In the genomic region with DNA sequence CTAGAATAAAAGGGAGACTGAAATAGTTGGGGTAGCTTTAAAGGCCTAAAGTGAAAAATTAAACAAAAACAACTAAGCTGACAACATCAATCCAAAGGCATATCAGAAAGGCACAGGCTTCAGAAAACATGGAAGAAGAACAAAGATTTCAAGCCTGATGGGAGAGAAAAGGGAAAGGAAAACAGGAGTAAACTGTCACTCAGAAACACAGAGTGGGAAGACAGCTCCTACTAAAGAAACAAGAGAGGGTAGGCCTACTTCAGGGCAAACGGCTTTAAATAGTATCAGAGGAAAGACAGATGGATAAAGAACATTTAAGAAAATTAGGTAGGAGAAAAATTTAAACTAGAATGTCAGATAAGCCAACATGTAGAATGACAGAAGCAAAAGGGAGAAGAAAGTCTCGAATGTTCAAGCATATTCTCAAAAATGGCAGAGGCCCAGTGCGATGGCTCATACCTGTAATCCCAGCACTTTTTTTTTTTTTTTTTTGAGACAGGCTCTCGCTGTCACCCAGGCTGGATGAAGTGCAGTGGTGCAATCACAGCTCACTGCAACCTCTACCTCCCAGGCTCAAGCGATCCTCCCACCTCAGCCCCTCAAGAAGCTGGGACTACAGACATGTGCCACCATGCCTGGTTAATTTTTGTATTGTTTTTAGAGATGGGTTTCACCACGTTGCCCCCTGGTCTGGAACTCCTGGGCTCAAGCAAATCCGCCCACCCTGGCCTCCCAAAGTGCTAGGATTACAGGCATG, we compare ENCODE assay signal across 14 cellular contexts. TPM values are rescaled to one million over a fixed set of nuclear protein-coding genes. Genes with fewer than 3 reads are reported as not detected.
A peak's percentile ranks its signal among the peaks of the same experiment; 100 is the strongest.
DNase-seq lines count a peak whose midpoint lies in the region; ATAC-seq and TF ChIP-seq lines count a peak whose summit lies in the region.
"Had no signal": no experiment of that assay in that cellular context is flagged by ENCODE, and none has a peak within 500 bp of the region (broad histone marks: within the 10 kb centered on the region; RNA-seq: fewer than 3 reads in every experiment).

No MANE protein-coding gene starts in this region.

- no peaks in the 10 kb centered on the region for H3K9me3 Mint-ChIP-seq in activated naive CD8-positive, alpha-beta T cell (ENCODE audit: low read depth)
- H3K9me3 Mint-ChIP-seq in activated naive CD8-positive, alpha-beta T cell treated with anti-CD3 and anti-CD28 coated beads, Interleukin-2, amount 50 U/mL, for 24 hours, result no peaks in the 10 kb centered on the region
- H3K9me3 Mint-ChIP-seq: activated naive CD4-positive, alpha-beta T cell treated with anti-CD3 and anti-CD28 coated beads, Interleukin-2, amount 50 U/mL, for 72 hours; stimulated activated memory B cell treated with anti-CD40 and anti-IgM and Interleukin-4, amounts not matched to agents 10 μg/mL and 1 μg/mL and 100 μg/mL, for 72 hours had no signal

- H3K4me2 ChIP-seq in smooth muscle cell, result no peak overlapping the region

- intact Hi-C loops in tibial artery (cut with DNase I; ENCODE audit: low total_unique reads), result no loop called here

- H3K27ac Mint-ChIP-seq in activated naive CD8-positive, alpha-beta T cell, result no peak overlapping the region
- H3K27ac Mint-ChIP-seq in activated naive CD8-positive, alpha-beta T cell treated with anti-CD3 and anti-CD28 coated beads, Interleukin-2, amount 50 U/mL, for 24 hours, result no peak overlapping the region
- H3K27ac Mint-ChIP-seq in T-helper 17 cell, result peak overlapping the region; percentile 21
- H3K27ac Mint-ChIP-seq: activated naive CD4-positive, alpha-beta T cell treated with anti-CD3 and anti-CD28 coated beads, Interleukin-2, amount 50 U/mL, for 72 hours; stimulated activated memory B cell treated with anti-CD40 and anti-IgM and Interleukin-4, amounts not matched to agents 10 μg/mL and 1 μg/mL and 100 μg/mL, for 72 hours had no signal

- no peaks in the 10 kb centered on the region for H3K9me3 ChIP-seq in T-helper 17 cell (ENCODE audit: control insufficient read depth, low read length, poor library complexity, severe bottlenecking)
- H3K9me3 ChIP-seq in smooth muscle cell (replicated peaks; ENCODE audit: low read depth), result no peaks in the 10 kb centered on the region
- H3K9me3 ChIP-seq in tibial artery, result no peaks in the 10 kb centered on the region

- H2AFZ ChIP-seq in smooth muscle cell (ENCODE audit: low read depth), result no peak overlapping the region

- peaks cover 27% of the 10 kb centered on the region for H3K4me1 ChIP-seq in smooth muscle cell (ENCODE audit: low read depth)
- peaks cover 0 to 85% (median 43%) of the 10 kb centered on the region in 4 donors for H3K4me1 ChIP-seq in tibial artery

- TF ChIP-seq CTCF in smooth muscle cell (IDR thresholded peaks at IDR 0.05; ENCODE audit: borderline replicate concordance, insufficient read depth, poor library complexity, severe bottlenecking) (no peak), tibial artery (IDR thresholded peaks at IDR 0.05) (no peak)

- H4K20me1 ChIP-seq in smooth muscle cell (ENCODE audit: low read depth), result peaks cover 98% of the 10 kb centered on the region

- peak overlapping the region; percentile 1 for H3K4me3 Mint-ChIP-seq in activated naive CD8-positive, alpha-beta T cell
- no peak overlapping the region for H3K4me3 Mint-ChIP-seq in activated naive CD8-positive, alpha-beta T cell treated with anti-CD3 and anti-CD28 coated beads, Interleukin-2, amount 50 U/mL, for 24 hours
- peak overlapping the region; percentile 79 for H3K4me3 Mint-ChIP-seq in T-helper 17 cell
- H3K4me3 Mint-ChIP-seq: stimulated activated memory B cell treated with anti-CD40 and anti-IgM and Interleukin-4, amounts not matched to agents 10 μg/mL and 1 μg/mL and 100 μg/mL, for 72 hours had no signal

- 84% methylated on average over 7 of the region's 7 CpGs for WGBS in smooth muscle cell (ENCODE audit: low lambda C conversion rate)

- H3K36me3 ChIP-seq in smooth muscle cell (ENCODE audit: low read depth), result no peaks in the 10 kb centered on the region
- no peaks in the 10 kb centered on the region for H3K36me3 ChIP-seq in tibial artery

- peaks cover 17% of the 10 kb centered on the region for H3K36me3 Mint-ChIP-seq in activated naive CD8-positive, alpha-beta T cell
- peaks cover 44% of the 10 kb centered on the region for H3K36me3 Mint-ChIP-seq in activated naive CD8-positive, alpha-beta T cell treated with anti-CD3 and anti-CD28 coated beads, Interleukin-2, amount 50 U/mL, for 24 hours (ENCODE audit: low read depth)
- H3K36me3 Mint-ChIP-seq in T-helper 17 cell (ENCODE audit: low read depth), result peaks cover 9% of the 10 kb centered on the region

- no peaks in the 10 kb centered on the region for H3K27me3 Mint-ChIP-seq in activated naive CD8-positive, alpha-beta T cell
- H3K27me3 Mint-ChIP-seq in activated naive CD8-positive, alpha-beta T cell treated with anti-CD3 and anti-CD28 coated beads, Interleukin-2, amount 50 U/mL, for 24 hours, result no peaks in the 10 kb centered on the region
- no peaks in the 10 kb centered on the region for H3K27me3 Mint-ChIP-seq in T-helper 17 cell
- H3K27me3 Mint-ChIP-seq: stimulated activated memory B cell treated with anti-CD40 and anti-IgM and Interleukin-4, amounts not matched to agents 10 μg/mL and 1 μg/mL and 100 μg/mL, for 72 hours had no signal

- peaks cover 63% of the 10 kb centered on the region for H3K4me1 Mint-ChIP-seq in activated naive CD8-positive, alpha-beta T cell (ENCODE audit: low read depth)
- peaks cover 68% of the 10 kb centered on the region for H3K4me1 Mint-ChIP-seq in activated naive CD8-positive, alpha-beta T cell treated with anti-CD3 and anti-CD28 coated beads, Interleukin-2, amount 50 U/mL, for 24 hours
- peaks cover 52% of the 10 kb centered on the region for H3K4me1 Mint-ChIP-seq in T-helper 17 cell

- H3K9ac ChIP-seq in smooth muscle cell (ENCODE audit: low read depth), result no peak overlapping the region

- H3K79me2 ChIP-seq in smooth muscle cell (ENCODE audit: low read depth), result peaks cover 97% of the 10 kb centered on the region

- H3K4me3 ChIP-seq in smooth muscle cell, result no peak overlapping the region
- no peak overlapping the region for H3K4me3 ChIP-seq in tibial artery

- peaks cover under 1% of the 10 kb centered on the region for H3F3A ChIP-seq in smooth muscle cell (ENCODE audit: low read depth)

- no peak for ATAC-seq in activated naive CD8-positive, alpha-beta T cell treated with anti-CD3 and anti-CD28 coated beads, Interleukin-2, amount 50 U/mL, for 24 hours
- ATAC-seq in T-helper 17 cell, result no peak
- ATAC-seq: activated naive CD4-positive, alpha-beta T cell treated with anti-CD3 and anti-CD28 coated beads, Interleukin-2, amount 50 U/mL, for 72 hours; stimulated activated memory B cell treated with anti-CD40 and anti-IgM and Interleukin-4, amounts not matched to agents 10 μg/mL and 1 μg/mL and 100 μg/mL, for 72 hours had no signal

- DNase-seq in activated naive CD8-positive, alpha-beta T cell treated with anti-CD3 and anti-CD28 coated beads, Interleukin-2, amount 50 U/mL, for 24 hours, result no peak
- DNase-seq in T-helper 17 cell (no peak), left kidney (ENCODE audit: low read depth, low spot score) (peak; percentile 61), smooth muscle cell (lab: John Stamatoyannopoulos, UW; ENCODE audit: unreplicated experiment) (no peak), tibial artery (no peak), NCI-H748 treated with DMSO at 0.1 percent for 48 hours (lab: John Stamatoyannopoulos, UW) (no peak), NCI-H1694 (lab: John Stamatoyannopoulos, UW) (no peak)
- DNase-seq: DMS 273 treated with DMSO at 0.1 percent for 48 hours, erythroblast, NCI-H1105 treated with DMSO at 0.1 percent for 48 hours, NCI-H446 treated with DMSO at 0.1 percent for 48 hours had no signal

- H3K27me3 ChIP-seq in smooth muscle cell (ENCODE audit: low read depth), result no peaks in the 10 kb centered on the region
- H3K27me3 ChIP-seq in tibial artery, result no peaks in the 10 kb centered on the region

- peak overlapping the region; percentile 17 for H3K27ac ChIP-seq in smooth muscle cell (ENCODE audit: low read depth)
- H3K27ac ChIP-seq in tibial artery, result peak overlapping the region in 1 of 2 donors; percentile 21

RNA-seq across cellular contexts. Expression of gene EGLN1, which starts 7.6 kb away (rescaled TPM):
- total RNA-seq in T-helper 17 cell (10 to 100 TPM; 13.5 to 17.2 TPM), smooth muscle cell (36.8 and 38.5 TPM in 2 replicates)
- 15.7 and 21.2 TPM in 2 replicates for polyA plus RNA-seq in smooth muscle cell
